7 cellular contexts compared by ENCODE assay signal in the genomic region with DNA sequence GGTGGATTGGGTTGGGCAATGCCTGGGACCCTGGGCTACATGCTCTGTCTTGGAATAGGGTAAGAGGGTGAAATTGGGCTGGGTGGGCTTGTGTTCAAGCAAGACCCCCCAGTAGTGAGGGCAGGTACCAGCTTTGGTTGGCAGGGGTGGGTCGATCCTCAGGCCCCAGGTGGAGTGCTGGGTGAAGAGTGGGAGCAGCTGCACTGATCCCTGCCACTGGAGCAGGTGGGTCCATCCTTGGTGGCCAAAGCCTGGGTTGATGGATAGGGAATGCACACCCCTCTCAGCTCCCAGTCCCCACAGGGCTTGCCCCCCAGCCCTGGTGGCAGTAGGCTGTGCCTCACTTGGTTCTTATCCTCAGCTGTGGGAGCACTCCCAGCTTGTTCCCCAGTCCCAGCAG.
"Had no signal": no experiment of that assay in that cellular context is flagged by ENCODE, and none has a peak within 500 bp of the region (broad histone marks: within the 10 kb centered on the region; RNA-seq: fewer than 3 reads in every experiment).

No MANE protein-coding gene starts in this region.

- ATAC-seq: K562 had no signal

- H3K4me3 ChIP-seq: GM23248, K562 had no signal

- H3K9ac ChIP-seq: GM23248 had no signal

- H3K27ac ChIP-seq: GM23248 had no signal

- FAIRE-seq: HTR-8/SVneo, K562 had no signal

- DNase-seq: GM23248, GOT3, H9, HCEC 1CT, IMR-90 had no signal
